In genomic region chr15:48176957-48177356, GRCh38 we compare ENCODE assay signal across 9 cellular contexts. TPM values are rescaled to one million over a fixed set of nuclear protein-coding genes. Genes with fewer than 3 reads are reported as not detected.
A peak's percentile ranks its signal among the peaks of the same experiment; 100 is the strongest.
DNase-seq lines count a peak whose midpoint lies in the region; ATAC-seq and TF ChIP-seq lines count a peak whose summit lies in the region.
"Had no signal": no experiment of that assay in that cellular context is flagged by ENCODE, and none has a peak within 500 bp of the region (broad histone marks: within the 10 kb centered on the region; RNA-seq: fewer than 3 reads in every experiment).

No MANE protein-coding gene starts in this region.

- H3K27me3 Mint-ChIP-seq in activated T-cell treated with anti-CD3 and anti-CD28 coated beads, Interleukin-2, amount 50 U/mL, for 4 hours (ENCODE audit: low read depth) = peaks cover 12% of the 10 kb centered on the region

- H3K23ac ChIP-seq in mesendoderm (ENCODE audit: low read length) = no peak overlapping the region

- H3K4me1 ChIP-seq in thoracic aorta (ENCODE audit: control insufficient read depth in 1 of 2, low read depth in 2 of 2) (peaks cover 8 to 19% of the 10 kb centered on the region in 2 donors), mesendoderm (ENCODE audit: control insufficient read depth, low read depth, low read length) (no peaks in the 10 kb centered on the region)

- no peak overlapping the region for H3K56ac ChIP-seq in mesendoderm (ENCODE audit: low read length)

- H3K27ac ChIP-seq in SK-N-MC (no peak overlapping the region), thoracic aorta (peak overlapping the region; percentile 95 to 98), mesendoderm (ENCODE audit: low read depth, low read length) (no peak overlapping the region)

- ATAC-seq in activated T-cell treated with anti-CD3 and anti-CD28 coated beads, Interleukin-2, amount 50 U/mL, for 4 hours = no peak
- ATAC-seq in thoracic aorta (ENCODE audit: insufficient number of reproducible peaks, low FRiP score, low read depth) = no peak

- no peaks in the 10 kb centered on the region for H3K79me1 ChIP-seq in mesendoderm (ENCODE audit: low read length)

- H3K36me3 ChIP-seq in SK-N-MC (ENCODE audit: insufficient read depth, low read length) = peaks cover 15% of the 10 kb centered on the region
- H3K36me3 ChIP-seq in thoracic aorta = no peaks in the 10 kb centered on the region
- no peaks in the 10 kb centered on the region for H3K36me3 ChIP-seq in mesendoderm (ENCODE audit: control insufficient read depth, insufficient read depth, low read length)

- no peaks in the 10 kb centered on the region for H3K36me3 Mint-ChIP-seq in activated T-cell treated with anti-CD3 and anti-CD28 coated beads, Interleukin-2, amount 50 U/mL, for 4 hours (ENCODE audit: insufficient read depth)

- H2AK5ac ChIP-seq in mesendoderm (ENCODE audit: low read length) = no peak overlapping the region

- H3K4ac ChIP-seq in mesendoderm (ENCODE audit: low read depth, low read length) = no peak overlapping the region

- H3K27me3 ChIP-seq in thoracic aorta (replicated peaks; ENCODE audit: insufficient read depth) (no peaks in the 10 kb centered on the region), mesendoderm (ENCODE audit: insufficient read depth, low read length, poor library complexity) (no peaks in the 10 kb centered on the region)

- H3K4me3 Mint-ChIP-seq in activated T-cell treated with anti-CD3 and anti-CD28 coated beads, Interleukin-2, amount 50 U/mL, for 4 hours = peak overlapping the region; percentile 78

- no peak for DNase-seq in activated T-cell treated with anti-CD3 and anti-CD28 coated beads, Interleukin-2, amount 50 U/mL, for 4 hours
- no peak for DNase-seq in activated T-cell treated with anti-CD3 and anti-CD28 coated beads, Interleukin-2, amount 50 U/mL, for 1 hour
- DNase-seq in SK-N-MC (ENCODE audit: low read depth, low spot score) (no peak), thoracic aorta (ENCODE audit: low spot score) (no peak), DMS79 (lab: John Stamatoyannopoulos, UW) (no peak), mesendoderm (no peak)
- no peak for DNase-seq in stimulated activated CD4-positive, alpha-beta T cell treated with anti-CD3 and anti-CD28 coated beads, Interleukin-4, amount 100 ng/mL, for 1 hour

- H3K79me2 ChIP-seq in mesendoderm (ENCODE audit: control insufficient read depth, insufficient read depth, low read length) = peaks cover 16% of the 10 kb centered on the region

- H3K4me2 ChIP-seq in mesendoderm (ENCODE audit: low read length) = no peak overlapping the region

- WGBS in mesendoderm (ENCODE audit: extremely low coverage, insufficient coverage, low lambda C conversion rate) = no CpG with 5 or more reads among the region's 2 CpGs

- peaks cover 14% of the 10 kb centered on the region for H3K4me1 Mint-ChIP-seq in activated T-cell treated with anti-CD3 and anti-CD28 coated beads, Interleukin-2, amount 50 U/mL, for 4 hours (ENCODE audit: low read depth)

- no peak overlapping the region for H4K8ac ChIP-seq in mesendoderm (ENCODE audit: low read depth, low read length)

- H3K18ac ChIP-seq in mesendoderm (ENCODE audit: low read length) = no peak overlapping the region

- no peak overlapping the region for H4K5ac ChIP-seq in mesendoderm (ENCODE audit: low read length)

- H3K9me3 Mint-ChIP-seq in activated T-cell treated with anti-CD3 and anti-CD28 coated beads, Interleukin-2, amount 50 U/mL, for 4 hours = no peaks in the 10 kb centered on the region

- H3K9me3 ChIP-seq in SK-N-MC (ENCODE audit: low read depth, low read length) (no peaks in the 10 kb centered on the region), iPS-18c (ENCODE audit: control insufficient read depth, insufficient read depth, low read length) (no peaks in the 10 kb centered on the region), thoracic aorta (no peaks in the 10 kb centered on the region)

- no peak overlapping the region for H2BK120ac ChIP-seq in mesendoderm (ENCODE audit: low read depth, low read length)

- H2BK15ac ChIP-seq in mesendoderm (replicated peaks; ENCODE audit: low read depth) = no peak overlapping the region

- H3K9ac ChIP-seq in SK-N-MC (ENCODE audit: insufficient read length) (peak overlapping the region; percentile 85), mesendoderm (ENCODE audit: low read length) (no peak overlapping the region)

- H2BK5ac ChIP-seq in mesendoderm (ENCODE audit: low read length) = no peak overlapping the region

- no peak for TF ChIP-seq CTCF in thoracic aorta (IDR thresholded peaks at IDR 0.05)

- H3K4me3 ChIP-seq in SK-N-MC (peak overlapping the region; percentile 84), iPS-18c (ENCODE audit: insufficient read depth, low read depth, low read length) (peak overlapping the region; percentile 79), thoracic aorta (peak overlapping the region; percentile 88), mesendoderm (ENCODE audit: low read length) (no peak overlapping the region)

RNA-seq across cellular contexts. Expression of gene MYEF2, which starts 1.1 kb away (rescaled TPM):
- total RNA-seq in activated T-cell treated with anti-CD3 and anti-CD28 coated beads, Interleukin-2, amount 50 U/mL, for 4 hours = 1 to 10 TPM; 6.3 to 8.4 (median 7.6) TPM
- 100 to 1,000 TPM in 1 of 2 donors, 10 to 100 TPM in 1; 63.5 to 168 TPM for total RNA-seq in thoracic aorta
- 51.0 TPM for polyA plus RNA-seq in mesendoderm (2013, experiment 1 of 2)
- polyA plus RNA-seq in mesendoderm (2013, experiment 2 of 2) = 53.0 TPM

RNA-seq across cellular contexts. Expression of gene CTXN2, which starts 14.5 kb away (rescaled TPM):
- not detected for total RNA-seq in activated T-cell treated with anti-CD3 and anti-CD28 coated beads, Interleukin-2, amount 50 U/mL, for 4 hours
- total RNA-seq in thoracic aorta = not detected
- 0.06 TPM for polyA plus RNA-seq in mesendoderm (2013, experiment 1 of 2)
- polyA plus RNA-seq in mesendoderm (2013, experiment 2 of 2) = 0.04 TPM
- total RNA-seq: LHCN-M2 had no signal

RNA-seq across cellular contexts. Expression of gene SLC12A1, which starts 29.1 kb away (rescaled TPM):
- not detected for total RNA-seq in activated T-cell treated with anti-CD3 and anti-CD28 coated beads, Interleukin-2, amount 50 U/mL, for 4 hours
- total RNA-seq in thoracic aorta = under 1 TPM; 0.68 to 0.85 TPM
- polyA plus RNA-seq in mesendoderm (2013, experiment 1 of 2) = 0.34 TPM
- 0.35 TPM for polyA plus RNA-seq in mesendoderm (2013, experiment 2 of 2)
- total RNA-seq: LHCN-M2 had no signal

RNA-seq across cellular contexts. Expression of gene SLC24A5, which starts 56.2 kb away (rescaled TPM):
- not detected for total RNA-seq in activated T-cell treated with anti-CD3 and anti-CD28 coated beads, Interleukin-2, amount 50 U/mL, for 4 hours
- total RNA-seq in thoracic aorta = not detected
- polyA plus RNA-seq in mesendoderm (2013, experiment 1 of 2) = 0.01 TPM
- polyA plus RNA-seq in mesendoderm (2013, experiment 2 of 2) = not detected
- total RNA-seq: LHCN-M2 had no signal

Comparison
In these comparisons a context has a peak if more than half of its experiments do, and no peak if none do; other contexts are left out.
1. H3K27ac ChIP-seq: peak in thoracic aorta (2 of 2); none in SK-N-MC (single experiment) and mesendoderm (single experiment).
2. RNA of gene MYEF2, which starts 1.1 kb away (total RNA-seq): 63.5 to 168 TPM in thoracic aorta; 6.3 to 8.4 TPM in activated T-cell treated with anti-CD3 and anti-CD28 coated beads, Interleukin-2, amount 50 U/mL, for 4 hours; every median in the first group is over 4 times any median in the second.